In the genomic region with DNA sequence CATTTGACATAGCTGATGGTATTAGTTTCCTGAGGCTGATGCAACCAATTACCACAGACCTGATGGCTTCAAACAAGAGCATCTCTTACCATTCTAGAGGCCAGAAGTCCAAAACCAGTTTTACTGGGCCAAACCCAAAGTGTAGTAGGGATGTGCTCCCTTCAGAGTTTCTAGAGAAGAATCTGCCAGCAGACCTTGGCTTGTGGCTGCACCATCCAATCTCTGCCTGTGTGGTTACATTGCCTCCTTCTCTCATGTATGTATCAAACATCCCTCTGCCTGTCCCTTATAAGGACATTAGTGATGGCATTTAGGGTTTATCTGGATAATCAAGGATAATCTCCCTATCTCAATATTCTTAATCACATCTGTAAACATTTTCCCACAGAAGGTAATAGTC, we compare ENCODE assay signal across 34 cellular contexts.
"Had no signal": no experiment of that assay in that cellular context is flagged by ENCODE, and none has a peak within 500 bp of the region (broad histone marks: within the 10 kb centered on the region; RNA-seq: fewer than 3 reads in every experiment).

No MANE protein-coding gene starts in this region.

- DNase-seq: Karpas-422, Kasumi-1, MG63, MM.1S, MV-4-11, NCI-H1048, NCI-H1092, NCI-H1092 treated with DMSO at 0.1 percent for 48 hours, NCI-H1105, NCI-H1105 treated with DMSO at 0.1 percent for 48 hours, NCI-H1417, NCI-H1417 treated with DMSO at 0.1 percent for 48 hours, NCI-H1436, NCI-H1436 treated with DMSO at 0.1 percent for 48 hours, NCI-H146, NCI-H1694, NCI-H1694 treated with DMSO at 0.1 percent for 48 hours, NCI-H187, NCI-H187 treated with DMSO at 0.1 percent for 48 hours, NCI-H1930, NCI-H2029, NCI-H2029 treated with DMSO at 0.1 percent for 48 hours, NCI-H2081, NCI-H2081 treated with DMSO at 0.1 percent for 48 hours, NCI-H2107, NCI-H2171, NCI-H2171 treated with DMSO at 0.1 percent for 48 hours, NCI-H2227 treated with DMSO at 0.1 percent for 48 hours, NCI-H226, NCI-H345, NCI-H446, NCI-H446 treated with DMSO at 0.1 percent for 48 hours, NCI-H510A had no signal

- H3K36me3 ChIP-seq: MG63 had no signal

- H3K4me2 ChIP-seq: KMS-11 had no signal

- H3K27ac ChIP-seq: KMS-11 had no signal

- H3K4me3 ChIP-seq: MG63 had no signal

- H3K9me3 ChIP-seq: MG63 had no signal

- H3K9ac ChIP-seq: KMS-11 had no signal

- H3K27me3 ChIP-seq: MG63 had no signal
